Comparison of ENCODE assay signal across 13 cellular contexts in the genomic region with DNA sequence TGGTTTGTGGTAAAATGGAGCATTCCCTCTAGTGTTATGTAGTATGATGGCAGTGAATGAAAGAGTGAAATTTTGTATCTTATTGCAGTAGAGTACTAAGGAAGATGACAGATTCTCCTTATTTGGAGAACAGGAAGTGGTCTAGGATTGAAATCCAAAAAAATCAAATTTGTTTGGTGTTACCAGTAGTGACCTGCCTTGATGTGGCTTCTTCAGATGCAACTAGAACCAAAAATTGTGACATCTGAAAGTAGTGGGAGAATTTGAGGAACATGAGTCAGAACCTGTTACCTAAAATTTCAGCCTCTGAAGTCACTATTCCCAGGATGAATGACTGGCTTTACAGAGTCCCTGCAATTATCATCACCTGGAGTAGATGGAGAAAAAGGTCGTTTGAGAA.
DNase-seq lines count a peak whose midpoint lies in the region; ATAC-seq and TF ChIP-seq lines count a peak whose summit lies in the region.
"Had no signal": no experiment of that assay in that cellular context is flagged by ENCODE, and none has a peak within 500 bp of the region (broad histone marks: within the 10 kb centered on the region; RNA-seq: fewer than 3 reads in every experiment).

No MANE protein-coding gene starts in this region.

- no peak overlapping the region for H3K4me2 ChIP-seq in HCT116 (ENCODE audit: low read length)

- CTCF ChIA-PET in HCT116 (lab: Charles Lee): no interaction called here
- CTCF ChIA-PET in A673 (lab: Charles Lee): no interaction called here

- no peaks in the 10 kb centered on the region for H4K20me1 ChIP-seq in HCT116 (ENCODE audit: insufficient read depth)

- intact Hi-C loops in HCT116 (cut with micrococcal nuclease) (loop anchor here (5.0 to 10.0 kb wide), 2 partner anchors 190 to 483 kb away; no protein-coding TSS in a partner anchor), A673 (cut with micrococcal nuclease; ENCODE audit: unreplicated experiment) (no loop called here)

- H3K9me3 ChIP-seq in HCT116 (ENCODE audit: control insufficient read depth in 1 of 2, insufficient read depth in 1 of 2, low read depth in 1 of 2, low read length in 2 of 2): no peaks in the 10 kb centered on the region
- H3K9me3 ChIP-seq in A673 (ENCODE audit: low read depth, low read length, poor library complexity, severe bottlenecking): no peaks in the 10 kb centered on the region

- no peaks in the 10 kb centered on the region for H3K9me2 ChIP-seq in HCT116 (ENCODE audit: insufficient read depth)

- no peak for TF ChIP-seq CTCF in AG10803 (conservative IDR thresholded peaks at IDR 0.05; ENCODE audit: low read length)
- no peak for TF ChIP-seq CTCF in HCT116 (IDR thresholded peaks at IDR 0.05 in 2 of 3, conservative IDR thresholded peaks at IDR 0.05 in 1 of 3; ENCODE audit: borderline replicate concordance in 1 of 3, insufficient read depth in 1 of 3, low read depth in 2 of 3, low read length in 2 of 3)
- TF ChIP-seq CTCF in epithelial cell of esophagus (IDR thresholded peaks at IDR 0.05; ENCODE audit: insufficient read depth, low read depth, low read length, missing control alignments): no peak
- TF ChIP-seq CTCF in A673 (conservative IDR thresholded peaks at IDR 0.05; ENCODE audit: low read depth, low read length): no peak

- no peak overlapping the region for H3K9ac ChIP-seq in HCT116 (ENCODE audit: low read length)

- TF ChIP-seq POLR2A in HCT116 (IDR thresholded peaks at IDR 0.05; ENCODE audit: borderline replicate concordance, extremely low read depth, insufficient read depth, insufficient read length): no peak

- H3K36me3 ChIP-seq in HCT116 (ENCODE audit: control insufficient read depth in 1 of 2, insufficient read depth in 2 of 2, low read length in 2 of 2) (no peaks in the 10 kb centered on the region), A673 (ENCODE audit: insufficient read depth, low read length, poor library complexity, severe bottlenecking) (no peaks in the 10 kb centered on the region)

- DNase-seq in AG10803 (ENCODE audit: low read depth) (peak; percentile 85), HCT116 (ENCODE audit: low read depth, low spot score) (no peak), RPMI7951 (ENCODE audit: low read depth) (peak; percentile 35), epithelial cell of esophagus (ENCODE audit: low read depth) (peak; percentile 56), NCI-H1105 (lab: John Stamatoyannopoulos, UW) (no peak), NCI-H146 (lab: John Stamatoyannopoulos, UW) (no peak), A673 (ENCODE audit: low spot score) (no peak)
- no peak for DNase-seq in stimulated activated CD4-positive, alpha-beta T cell treated with anti-CD3 and anti-CD28 coated beads, Interleukin-4, amount 100 ng/mL, for 1 hour
- DNase-seq: activated CD4-positive, alpha-beta T cell treated with anti-CD3 and anti-CD28 coated beads, Interleukin-2, amount 50 U/mL, for 4 hours; activated naive CD4-positive, alpha-beta T cell treated with Interleukin-2 at 50 U/mL for 16 hours; CD4-positive, CD25-positive, alpha-beta regulatory T cell; NCI-H2029 treated with DMSO at 0.1 percent for 48 hours had no signal

- no peak for TF ChIP-seq RAD21 in HCT116 (IDR thresholded peaks at IDR 0.05; ENCODE audit: low read depth)

- BruUV-seq in HCT116 (replicated peaks; lab: Mats Ljungman, UMichigan) (no TSS peak), A673 (replicated peaks; lab: Mats Ljungman, UMichigan) (no TSS peak)

- H2AFZ ChIP-seq in HCT116 (ENCODE audit: low read depth, low read length, poor library complexity, severe bottlenecking): no peak overlapping the region

- POLR2A ChIA-PET in HCT116 (lab: Charles Lee) (no interaction called here), A673 (lab: Charles Lee; ENCODE audit: low non-redundant PET) (no interaction called here)

- RAD21 ChIA-PET in HCT116 (lab: Charles Lee; ENCODE audit: low non-redundant PET in 1 of 2, low total read pairs in 2 of 2, uncharacterized antibody in 2 of 2, unreplicated experiment in 2 of 2): no interaction called here

- H3K27ac ChIP-seq in HCT116 (ENCODE audit: low read depth, low read length) (no peak overlapping the region), A673 (ENCODE audit: low read depth, low read length, poor library complexity, severe bottlenecking) (no peak overlapping the region)

- no peaks in the 10 kb centered on the region for H3K27me3 ChIP-seq in HCT116 (ENCODE audit: insufficient read depth, low read length)
- no peaks in the 10 kb centered on the region for H3K27me3 ChIP-seq in A673 (replicated peaks; ENCODE audit: insufficient read depth, low read depth, low read length, poor library complexity)

- H3K79me2 ChIP-seq in HCT116 (ENCODE audit: insufficient read depth, low read length): no peaks in the 10 kb centered on the region

- peaks cover 2 to 23% of the 10 kb centered on the region in 2 experiments; a peak in 1 of 4 replicates for H3K4me1 ChIP-seq in HCT116 (ENCODE audit: control insufficient read depth in 1 of 2, insufficient read depth in 2 of 2, low read length in 2 of 2)
- H3K4me1 ChIP-seq in A673 (ENCODE audit: insufficient read depth, low read length, poor library complexity, severe bottlenecking): no peaks in the 10 kb centered on the region

- no peak overlapping the region for H3K4me3 ChIP-seq in AG10803 (ENCODE audit: low read length)
- H3K4me3 ChIP-seq in HCT116 (replicated peaks in 1 of 2; ENCODE audit: low read depth in 1 of 2, low read length in 2 of 2): no peak overlapping the region
- no peak overlapping the region for H3K4me3 ChIP-seq in epithelial cell of esophagus (ENCODE audit: low read length)
- H3K4me3 ChIP-seq in A673 (ENCODE audit: low read depth, low read length, poor library complexity, severe bottlenecking): no peak overlapping the region

- ATAC-seq in HCT116: no peak
- ATAC-seq: HepG2 had no signal

TF ChIP-seq in HCT116, 20 proteins besides CTCF, POLR2A, EP300 and RAD21:
- no peak for TF ChIP-seq ZNF274 (IDR thresholded peaks at IDR 0.05; ENCODE audit: low read depth, low read length)
- TF ChIP-seq CBX3 (IDR thresholded peaks at IDR 0.05; ENCODE audit: low read depth): no peak
- no peak for TF ChIP-seq FOSL1 (IDR thresholded peaks at IDR 0.05; ENCODE audit: low read depth)
- TF ChIP-seq SIN3A (IDR thresholded peaks at IDR 0.05; ENCODE audit: low read depth): no peak
- no peak for TF ChIP-seq ELF1 (IDR thresholded peaks at IDR 0.05; ENCODE audit: borderline replicate concordance, low read depth)
- no peak for TF ChIP-seq SP1 (IDR thresholded peaks at IDR 0.05; ENCODE audit: low read depth)
- TF ChIP-seq JUND (IDR thresholded peaks at IDR 0.05): no peak
- no peak for TF ChIP-seq EGR1 (IDR thresholded peaks at IDR 0.05; ENCODE audit: low read depth)
- TF ChIP-seq SRF (IDR thresholded peaks at IDR 0.05; ENCODE audit: low read depth): peak; percentile 50
- peak; percentile 58; the same call in 1 of the 2 replicates for TF ChIP-seq CEBPB (IDR thresholded peaks at IDR 0.05; ENCODE audit: low read depth)
- no peak for TF ChIP-seq ZFX (IDR thresholded peaks at IDR 0.05)
TF ChIP-seq in HCT116: peak in this region for 2.

Comparison
In these comparisons a context has a peak if more than half of its experiments do, and no peak if none do; other contexts are left out.
1. DNase-seq: peak in AG10803 (single experiment), RPMI7951 (single experiment) and epithelial cell of esophagus (single experiment); none in HCT116 (single experiment), NCI-H1105 (single experiment), NCI-H146 (single experiment), A673 (single experiment) and stimulated activated CD4-positive, alpha-beta T cell treated with anti-CD3 and anti-CD28 coated beads, Interleukin-4, amount 100 ng/mL, for 1 hour (single experiment).